12 cellular contexts compared by ENCODE assay signal in genomic region chr17:17203173-17203730, GRCh38. TPM values are rescaled to one million over a fixed set of nuclear protein-coding genes. Genes with fewer than 3 reads are reported as not detected.
DNase-seq lines count a peak whose midpoint lies in the region; ATAC-seq and TF ChIP-seq lines count a peak whose summit lies in the region.
"Had no signal": no experiment of that assay in that cellular context is flagged by ENCODE, and none has a peak within 500 bp of the region (broad histone marks: within the 10 kb centered on the region; RNA-seq: fewer than 3 reads in every experiment).

No MANE protein-coding gene starts in this region.

- no peak for ATAC-seq in CD4-positive, alpha-beta T cell (ENCODE audit: poor library complexity)
- ATAC-seq in gastroesophageal sphincter, result no peak

- H2AFZ ChIP-seq in OCI-LY1 (ENCODE audit: low read length) (no peak overlapping the region), osteoblast (ENCODE audit: low read length) (no peak overlapping the region)

- H3K9me2 ChIP-seq in OCI-LY1 (ENCODE audit: low read depth, low read length), result no peaks in the 10 kb centered on the region

- H3K4me1 ChIP-seq in OCI-LY1 (ENCODE audit: insufficient read depth, low read length, severe bottlenecking) (peaks cover 25% of the 10 kb centered on the region), gastroesophageal sphincter (peaks cover 9 to 88% (median 63%) of the 10 kb centered on the region in 3 donors), osteoblast (ENCODE audit: insufficient read depth, low read length) (peaks cover 27% of the 10 kb centered on the region), prostate gland (replicated peaks) (peaks cover 19% of the 10 kb centered on the region)

- H3K79me2 ChIP-seq in OCI-LY1 (ENCODE audit: insufficient read depth, low read length) (peaks cover 21% of the 10 kb centered on the region), osteoblast (ENCODE audit: insufficient read depth, low read length) (peaks cover 13% of the 10 kb centered on the region)

- H3K4me2 ChIP-seq in OCI-LY1 (ENCODE audit: low read length) (peak overlapping the region; percentile 94; the same call in 1 of the 2 replicates), osteoblast (ENCODE audit: insufficient read depth, low read length) (no peak overlapping the region)

- no peaks in the 10 kb centered on the region for H3K9me3 ChIP-seq in CD4-positive, alpha-beta T cell (ENCODE audit: control insufficient read depth, low read length)
- H3K9me3 ChIP-seq in OCI-LY1 (ENCODE audit: low read length) (no peaks in the 10 kb centered on the region), gastroesophageal sphincter (no peaks in the 10 kb centered on the region), osteoblast (ENCODE audit: low read depth, low read length) (no peaks in the 10 kb centered on the region), prostate gland (no peaks in the 10 kb centered on the region)

- no peaks in the 10 kb centered on the region for H3K27me3 Mint-ChIP-seq in CD4-positive, alpha-beta T cell
- H3K27me3 Mint-ChIP-seq: B cell had no signal

- intact Hi-C loops in CD4-positive, alpha-beta T cell (cut with DNase I, micrococcal nuclease), result loop anchor here in 1 of 2 experiments (10.0 kb wide), 1 partner anchor 48 kb away; no protein-coding TSS in a partner anchor
- intact Hi-C loops in prostate gland (cut with DNase I), result no loop called here

- POLR2A ChIA-PET in CD4-positive, alpha-beta T cell (lab: Charles Lee), result no interaction called here

- H3K9ac ChIP-seq in OCI-LY1 (ENCODE audit: low read length), result no peak overlapping the region

- H3K27ac Mint-ChIP-seq in CD4-positive, alpha-beta T cell, result no peak overlapping the region
- H3K27ac Mint-ChIP-seq: B cell had no signal

- TF ChIP-seq POLR2A in gastroesophageal sphincter (IDR thresholded peaks at IDR 0.05) (no peak), prostate gland (IDR thresholded peaks at IDR 0.05) (no peak)

- CTCF ChIA-PET in CD4-positive, alpha-beta T cell (lab: Charles Lee), result no interaction called here

- no peak overlapping the region for H3K27ac ChIP-seq in CD4-positive, alpha-beta T cell (ENCODE audit: low read depth, low read length)
- H3K27ac ChIP-seq in OCI-LY1 (ENCODE audit: low read depth, low read length, poor library complexity, severe bottlenecking) (no peak overlapping the region), gastroesophageal sphincter (peak overlapping the region; percentile 85 to 97 (median 92)), osteoblast (ENCODE audit: low read depth, low read length) (no peak overlapping the region), prostate gland (peak overlapping the region in 1 of 2 donors; percentile 23)

- peaks cover 40% of the 10 kb centered on the region for H3K36me3 Mint-ChIP-seq in CD4-positive, alpha-beta T cell (ENCODE audit: low read depth)

- no peak for TF ChIP-seq EP300 in gastroesophageal sphincter (IDR thresholded peaks at IDR 0.05)

- H3K9me3 Mint-ChIP-seq in CD4-positive, alpha-beta T cell, result no peaks in the 10 kb centered on the region
- H3K9me3 Mint-ChIP-seq: dendritic cell treated with granulocyte-macrophage colony-stimulating factor and Interleukin-4, amounts not matched to agents 40 ng/mL and 50 ng/mL, for 4 days had no signal

- peak overlapping the region; percentile 58 for H3K4me3 Mint-ChIP-seq in CD4-positive, alpha-beta T cell
- H3K4me3 Mint-ChIP-seq: B cell; dendritic cell treated with granulocyte-macrophage colony-stimulating factor and Interleukin-4, amounts not matched to agents 40 ng/mL and 50 ng/mL, for 4 days had no signal

- no peaks in the 10 kb centered on the region for H3K27me3 ChIP-seq in CD4-positive, alpha-beta T cell (ENCODE audit: control insufficient read depth, insufficient read depth, low read length)
- H3K27me3 ChIP-seq in OCI-LY1 (ENCODE audit: insufficient read depth, low read length) (no peaks in the 10 kb centered on the region), gastroesophageal sphincter (no peaks in the 10 kb centered on the region), osteoblast (ENCODE audit: insufficient read depth, low read length) (no peaks in the 10 kb centered on the region), prostate gland (replicated peaks; ENCODE audit: insufficient read depth) (no peaks in the 10 kb centered on the region)

- H3F3A ChIP-seq in OCI-LY1 (ENCODE audit: insufficient read depth, low read length), result no peaks in the 10 kb centered on the region

- H3K4me1 Mint-ChIP-seq in CD4-positive, alpha-beta T cell (ENCODE audit: low read depth), result peaks cover 29% of the 10 kb centered on the region

- TF ChIP-seq CTCF in CD4-positive, alpha-beta T cell (IDR thresholded peaks at IDR 0.05), result no peak
- TF ChIP-seq CTCF in OCI-LY1 (IDR thresholded peaks at IDR 0.05; ENCODE audit: low read length) (no peak), gastroesophageal sphincter (IDR thresholded peaks at IDR 0.05) (no peak), osteoblast (IDR thresholded peaks at IDR 0.05; ENCODE audit: extremely low read depth, low read depth, low read length) (no peak), prostate gland (IDR thresholded peaks at IDR 0.05) (no peak)

- no peak for DNase-seq in CD4-positive, alpha-beta T cell
- DNase-seq in osteoblast (ENCODE audit: insufficient read length, low spot score, missing footprints) (peak; percentile 78), NCI-H1105 (lab: John Stamatoyannopoulos, UW) (no peak), prostate gland (ENCODE audit: low spot score) (no peak), NCI-H226 (no peak)
- DNase-seq: DMS79, kidney glomerular epithelial cell, NCI-H446 treated with DMSO at 0.1 percent for 48 hours had no signal

- WGBS in gastroesophageal sphincter (ENCODE audit: low coverage in 1 of 2), 2 donors, result 76% methylated on average over 6 of the region's 15 CpGs; no CpG with 5 or more reads in 1 of the 2 donors
- WGBS in prostate gland, result 91% methylated on average over 12 of the region's 15 CpGs

- H4K20me1 ChIP-seq in OCI-LY1 (ENCODE audit: insufficient read depth, low read length) (no peaks in the 10 kb centered on the region), osteoblast (ENCODE audit: insufficient read depth, low read length) (peaks cover 5% of the 10 kb centered on the region)

- H3K4me3 ChIP-seq in OCI-LY1 (ENCODE audit: low read depth, low read length, poor library complexity, severe bottlenecking) (no peak overlapping the region), gastroesophageal sphincter (peak overlapping the region in 1 of 2 donors; percentile 72), osteoblast (ENCODE audit: insufficient read depth, low read length) (no peak overlapping the region), prostate gland (no peak overlapping the region)

- H3K36me3 ChIP-seq in OCI-LY1 (ENCODE audit: insufficient read depth, low read length), result peaks cover 47% of the 10 kb centered on the region
- peaks cover 0 to 10% of the 10 kb centered on the region in 2 donors for H3K36me3 ChIP-seq in gastroesophageal sphincter
- H3K36me3 ChIP-seq in osteoblast (ENCODE audit: insufficient read depth, low read length), result peaks cover 7% of the 10 kb centered on the region
- H3K36me3 ChIP-seq in prostate gland, result no peaks in the 10 kb centered on the region

RNA-seq across cellular contexts. Expression of gene PLD6, which starts 2.9 kb away (rescaled TPM):
- 1 to 10 TPM; 7.1 to 7.5 TPM for total RNA-seq in CD4-positive, alpha-beta T cell
- total RNA-seq in gastroesophageal sphincter (10 to 100 TPM in 2 of 4 donors, 1 to 10 TPM in 2; 7.1 to 20.7 (median 9.3) TPM), osteoblast (1.4 and 2.7 TPM in 2 replicates), prostate gland (10 to 100 TPM in 1 of 2 donors, 1 to 10 TPM in 1; 9.5 to 26.4 TPM)

RNA-seq across cellular contexts. Expression of gene FLCN, which starts 33.7 kb away (rescaled TPM):
- total RNA-seq in CD4-positive, alpha-beta T cell, result 10 to 100 TPM; 12.1 to 15.9 TPM
- total RNA-seq in gastroesophageal sphincter, result 10 to 100 TPM; 24.8 to 91.5 (median 46.6) TPM
- 104 and 174 TPM in 2 replicates for total RNA-seq in osteoblast
- 100 to 1,000 TPM in 1 of 2 donors, 10 to 100 TPM in 1; 43.8 to 125 TPM for total RNA-seq in prostate gland

Comparison
In these comparisons a context has a peak if more than half of its experiments do, and no peak if none do; other contexts are left out.
1. H3K27ac ChIP-seq: peak in gastroesophageal sphincter (4 of 4); none in CD4-positive, alpha-beta T cell (single experiment), OCI-LY1 (single experiment) and osteoblast (single experiment).